ENCODE assay signal across 8 cellular contexts in the genomic region with DNA sequence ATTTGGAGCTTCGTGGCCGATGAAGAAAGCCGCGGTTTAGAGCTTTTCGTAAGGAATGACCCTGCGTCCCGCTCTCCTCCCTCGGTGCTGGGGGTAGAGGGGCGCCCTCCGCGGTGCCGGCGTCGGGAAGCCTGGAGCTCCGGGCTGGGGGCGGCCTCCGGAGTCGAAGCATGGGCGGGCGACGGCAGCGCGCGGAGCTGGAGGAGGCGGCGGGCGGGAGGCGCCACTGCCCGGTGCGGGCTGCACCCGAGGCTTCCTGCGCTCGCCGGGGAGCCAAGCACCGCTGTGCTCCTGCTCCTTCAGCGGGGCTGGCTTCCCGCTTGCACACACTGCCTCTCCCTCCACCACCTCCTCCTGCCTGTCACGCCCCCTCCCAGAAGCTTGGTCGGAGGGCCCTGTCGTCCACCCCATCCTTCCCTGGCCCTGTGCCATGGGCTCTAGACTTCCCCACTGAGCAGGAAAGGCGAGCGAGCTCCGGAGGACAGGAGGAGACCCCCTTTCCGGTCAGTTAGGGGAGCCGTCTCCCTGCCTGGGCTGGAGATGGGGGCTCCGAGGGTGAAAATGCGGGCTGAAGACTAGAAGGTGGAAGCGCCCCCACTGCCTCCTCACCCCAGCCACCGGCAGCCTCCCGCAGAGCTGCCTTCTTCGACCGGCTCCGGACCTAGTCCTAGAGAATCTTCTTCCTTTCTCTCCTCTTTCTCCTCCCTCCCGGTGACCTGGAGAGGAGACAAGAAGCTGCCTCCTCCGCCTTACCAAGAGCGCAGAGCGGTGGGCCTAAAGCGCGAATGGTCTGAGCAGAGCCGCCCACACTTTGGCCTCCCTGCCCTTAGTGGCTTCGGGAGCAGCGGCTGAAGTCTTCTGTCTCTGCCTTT. TPM values are rescaled to one million over a fixed set of nuclear protein-coding genes. Genes with fewer than 3 reads are reported as not detected.
A peak's percentile ranks its signal among the peaks of the same experiment; 100 is the strongest.
DNase-seq lines count a peak whose midpoint lies in the region; ATAC-seq and TF ChIP-seq lines count a peak whose summit lies in the region.

No MANE protein-coding gene starts in this region.

- peak overlapping the region; percentile 61 for H3K4me3 ChIP-seq in AG10803 (ENCODE audit: low read length)
- H3K4me3 ChIP-seq in Jurkat, Clone E6-1 (ENCODE audit: low read length): peak overlapping the region; percentile 61

- ATAC-seq in natural killer cell (no peak), GM18502 (IDR thresholded peaks at IDR 0.05; ENCODE audit: poor library complexity, unreplicated experiment) (no peak), GM19395 (IDR thresholded peaks at IDR 0.05; ENCODE audit: unreplicated experiment) (no peak)

- intact Hi-C loops in natural killer cell (cut with micrococcal nuclease): no loop called here

- H3K27me3 Mint-ChIP-seq in endothelial cell (ENCODE audit: unreplicated experiment): peaks cover 30% of the 10 kb centered on the region
- H3K27me3 Mint-ChIP-seq in natural killer cell (ENCODE audit: low read depth in 2 of 2): peaks cover 50 to 61% of the 10 kb centered on the region in 2 donors

- peak overlapping the region; percentile 61 for H3K27ac Mint-ChIP-seq in endothelial cell (ENCODE audit: unreplicated experiment)
- H3K27ac Mint-ChIP-seq in natural killer cell: no peak overlapping the region

- no peaks in the 10 kb centered on the region for H3K36me3 Mint-ChIP-seq in endothelial cell (ENCODE audit: low read depth, unreplicated experiment)
- no peaks in the 10 kb centered on the region for H3K36me3 Mint-ChIP-seq in natural killer cell

- H3K9me3 Mint-ChIP-seq in endothelial cell (ENCODE audit: unreplicated experiment) (no peaks in the 10 kb centered on the region), natural killer cell (no peaks in the 10 kb centered on the region)

- peak overlapping the region; percentile 83 for H3K4me3 Mint-ChIP-seq in endothelial cell (ENCODE audit: unreplicated experiment)
- peak overlapping the region; percentile 57 for H3K4me3 Mint-ChIP-seq in natural killer cell

- TF ChIP-seq CTCF in AG10803 (conservative IDR thresholded peaks at IDR 0.05; ENCODE audit: low read length) (no peak), endothelial cell (IDR thresholded peaks at IDR 0.05; ENCODE audit: unreplicated experiment) (no peak), natural killer cell (IDR thresholded peaks at IDR 0.05) (no peak)

- H3K4me1 Mint-ChIP-seq in endothelial cell (ENCODE audit: unreplicated experiment) (peaks cover 15% of the 10 kb centered on the region), natural killer cell (no peaks in the 10 kb centered on the region)

- DNase-seq in AG10803 (ENCODE audit: low read depth): no peak
- DNase-seq in Jurkat, Clone E6-1 (ENCODE audit: low read depth, low spot score): no peak
- DNase-seq in endothelial cell (ENCODE audit: low spot score): peak; percentile 13
- DNase-seq in natural killer cell: no peak
- no peak for DNase-seq in HK-2 (ENCODE audit: unreplicated experiment)
- DNase-seq in stimulated activated CD4-positive, alpha-beta T cell treated with anti-CD3 and anti-CD28 coated beads, Interleukin-1b, Interleukin-23, amount 100 ng/mL, for 48 hours: no peak

RNA-seq across cellular contexts. Expression of gene CDH4, which starts 1.8 kb away (rescaled TPM):
- polyA plus RNA-seq in Jurkat, Clone E6-1 (2012; ENCODE audit: insufficient read depth, insufficient read length): 3.8 TPM
- total RNA-seq in endothelial cell (ENCODE audit: unreplicated experiment) (0.23 TPM), natural killer cell (under 1 TPM in 1 of 3 donors, not detected in 2; 0.18 TPM)
